In the genomic region with DNA sequence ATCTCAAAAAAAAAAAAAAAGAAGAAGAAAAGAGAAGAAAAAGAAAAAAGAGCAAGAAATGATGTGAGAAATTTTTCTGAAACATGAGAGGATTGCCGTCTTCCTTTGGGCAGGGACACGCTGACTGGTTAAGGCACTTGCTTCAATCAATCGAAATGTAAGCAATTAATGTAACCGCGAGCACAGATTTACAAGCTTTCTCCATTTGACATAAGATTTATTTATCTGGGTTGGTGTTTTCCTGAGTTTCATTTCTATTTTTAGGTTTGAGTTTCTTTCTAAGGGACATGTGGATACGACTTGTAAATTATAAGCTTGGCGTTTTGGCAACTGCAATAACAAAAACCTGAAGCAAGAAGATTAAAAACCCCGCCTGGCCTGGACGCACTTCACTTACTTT, we compare ENCODE assay signal across 23 cellular contexts.
"Had no signal": no experiment of that assay in that cellular context is flagged by ENCODE, and none has a peak within 500 bp of the region (broad histone marks: within the 10 kb centered on the region; RNA-seq: fewer than 3 reads in every experiment).

No MANE protein-coding gene starts in this region.

- H3K9me3 ChIP-seq: breast epithelium, gastroesophageal sphincter, heart left ventricle, thyroid gland had no signal

- H3K4me3 Mint-ChIP-seq: activated CD4-positive, alpha-beta T cell treated with anti-CD3 and anti-CD28 coated beads, Interleukin-2, amount 10 ng/mL, durations not matched to agents 7 days and 5 days; activated CD8-positive, alpha-beta T cell treated with anti-CD3 and anti-CD28 coated beads, Interleukin-2, amount 10 ng/mL, durations not matched to agents 7 days and 5 days; activated naive CD4-positive, alpha-beta T cell treated with anti-CD3 and anti-CD28 coated beads, Interleukin-2, amount 50 U/mL, for 24 hours; activated T-cell treated with anti-CD3 and anti-CD28 coated beads, Interleukin-2, amount 50 U/mL, for 24 hours; natural killer cell treated with Interleukin-12 subunit alpha and Interleukin-12 subunit beta and Interleukin-15 and Interleukin-18, amount 100 ng/mL, for 72 hours had no signal

- H3K27ac ChIP-seq: breast epithelium, coronary artery, gastroesophageal sphincter, heart left ventricle, thyroid gland had no signal

- H3K27me3 Mint-ChIP-seq: activated naive CD4-positive, alpha-beta T cell treated with anti-CD3 and anti-CD28 coated beads, Interleukin-2, amount 50 U/mL, for 24 hours; progenitor cell of endocrine pancreas had no signal

- DNase-seq: activated CD4-positive, alpha-beta T cell treated with anti-CD3 and anti-CD28 coated beads, Interleukin-2, amount 10 ng/mL, durations not matched to agents 7 days and 5 days; activated CD8-positive, alpha-beta T cell treated with anti-CD3 and anti-CD28 coated beads, Interleukin-2, amount 10 ng/mL, durations not matched to agents 7 days and 5 days; activated T-cell treated with anti-CD3 and anti-CD28 coated beads, Interleukin-2, amount 50 U/mL, for 24 hours; erythroblast; heart left ventricle; mesenchymal stem cell; occipital lobe; right cardiac atrium; stimulated activated CD8-positive, alpha-beta memory T cell treated with anti-CD3 and anti-CD28 coated beads, Interleukin-4, amount 100 ng/mL, for 48 hours; stimulated activated naive CD4-positive, alpha-beta T cell; T-helper 1 cell; T-helper 9 cell; thyroid gland had no signal

- H3K36me3 Mint-ChIP-seq: activated naive CD4-positive, alpha-beta T cell treated with anti-CD3 and anti-CD28 coated beads, Interleukin-2, amount 50 U/mL, for 24 hours; natural killer cell treated with Interleukin-12 subunit alpha and Interleukin-12 subunit beta and Interleukin-15 and Interleukin-18, amount 100 ng/mL, for 72 hours had no signal

- H3K9me3 Mint-ChIP-seq: activated CD4-positive, alpha-beta T cell treated with anti-CD3 and anti-CD28 coated beads, Interleukin-2, amount 10 ng/mL, durations not matched to agents 7 days and 5 days; activated naive CD4-positive, alpha-beta T cell treated with anti-CD3 and anti-CD28 coated beads, Interleukin-2, amount 50 U/mL, for 24 hours; activated T-cell treated with anti-CD3 and anti-CD28 coated beads, Interleukin-2, amount 50 U/mL, for 24 hours; natural killer cell treated with Interleukin-12 subunit alpha and Interleukin-12 subunit beta and Interleukin-15 and Interleukin-18, amount 100 ng/mL, for 72 hours had no signal

- H3K27ac Mint-ChIP-seq: activated CD4-positive, alpha-beta T cell treated with anti-CD3 and anti-CD28 coated beads, Interleukin-2, amount 10 ng/mL, durations not matched to agents 7 days and 5 days; activated CD8-positive, alpha-beta T cell treated with anti-CD3 and anti-CD28 coated beads, Interleukin-2, amount 10 ng/mL, durations not matched to agents 7 days and 5 days; activated naive CD4-positive, alpha-beta T cell treated with anti-CD3 and anti-CD28 coated beads, Interleukin-2, amount 50 U/mL, for 24 hours; activated T-cell treated with anti-CD3 and anti-CD28 coated beads, Interleukin-2, amount 50 U/mL, for 24 hours; natural killer cell treated with Interleukin-12 subunit alpha and Interleukin-12 subunit beta and Interleukin-15 and Interleukin-18, amount 100 ng/mL, for 72 hours had no signal

- H3K4me3 ChIP-seq: breast epithelium, coronary artery, gastroesophageal sphincter, heart left ventricle, thyroid gland had no signal

- H3K4me1 ChIP-seq: breast epithelium, heart left ventricle, thyroid gland had no signal

- H3K4me1 Mint-ChIP-seq: activated naive CD4-positive, alpha-beta T cell treated with anti-CD3 and anti-CD28 coated beads, Interleukin-2, amount 50 U/mL, for 24 hours had no signal

- FAIRE-seq: astrocyte, endometrium, urothelium cell line had no signal

- H3K27me3 ChIP-seq: breast epithelium, gastroesophageal sphincter, heart left ventricle, thyroid gland had no signal

- H3K36me3 ChIP-seq: breast epithelium, gastroesophageal sphincter, heart left ventricle, thyroid gland had no signal

- ATAC-seq: activated CD8-positive, alpha-beta T cell treated with anti-CD3 and anti-CD28 coated beads, Interleukin-2, amount 10 ng/mL, durations not matched to agents 7 days and 5 days; gastroesophageal sphincter; heart left ventricle; natural killer cell treated with Interleukin-12 subunit alpha and Interleukin-12 subunit beta and Interleukin-15 and Interleukin-18, amount 100 ng/mL, for 72 hours; right cardiac atrium; SK-N-SH treated with all-trans-retinoic acid at 6 μM for 48 hours had no signal
